ENCODE assay signal across 1 cellular context in genomic region chr17:47785538-47786123, GRCh38.
TF ChIP-seq lines count a peak whose summit lies in the region.

No MANE protein-coding gene starts in this region.

TF ChIP-seq in IMR-90, 13 proteins besides CTCF, POLR2A, EP300 and RAD21 (continued from another document):
- no peak for TF ChIP-seq ELK1 (IDR thresholded peaks at IDR 0.05; ENCODE audit: borderline replicate concordance, low read depth, low read length)
- TF ChIP-seq SMC3 (IDR thresholded peaks at IDR 0.05; ENCODE audit: low read depth, low read length): no peak
- no peak for TF ChIP-seq RFX5 (IDR thresholded peaks at IDR 0.05; ENCODE audit: low read depth, low read length)
